Comparison of ENCODE assay signal across 13 cellular contexts in the genomic region with DNA sequence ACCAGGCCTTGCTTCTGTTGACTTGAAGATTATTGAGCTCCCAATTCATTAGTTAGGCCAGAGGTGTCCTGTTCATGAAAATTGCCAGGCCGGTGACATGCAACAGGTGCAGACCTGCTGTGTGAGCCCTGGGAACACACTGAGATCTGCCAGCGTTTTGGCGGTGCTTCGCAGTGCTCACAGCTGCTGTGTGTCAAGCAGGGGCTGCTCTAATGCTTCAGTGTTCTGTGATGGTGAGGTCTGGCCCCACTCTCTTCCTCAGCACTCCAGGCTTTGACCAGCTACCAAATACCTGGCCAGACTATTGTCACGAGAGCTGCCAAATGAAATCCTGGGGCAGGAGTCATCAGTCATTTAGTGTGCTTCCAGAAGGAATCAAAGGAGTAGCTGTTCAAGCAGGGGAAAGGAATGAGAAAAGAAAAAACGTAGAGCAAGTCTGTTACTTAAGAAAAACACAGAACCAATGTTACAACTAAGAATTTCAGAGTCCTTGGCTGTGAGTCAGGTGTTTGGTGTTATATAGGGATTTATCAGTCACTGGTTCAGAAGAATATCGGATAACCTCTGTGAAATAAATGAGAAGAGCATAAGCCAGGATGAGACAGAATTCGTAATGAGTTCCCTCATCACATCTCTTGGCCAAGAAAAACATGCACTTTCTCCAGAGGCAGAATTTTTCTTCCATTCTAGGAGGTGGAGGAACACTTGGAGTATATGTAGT.
DNase-seq lines count a peak whose midpoint lies in the region; ATAC-seq and TF ChIP-seq lines count a peak whose summit lies in the region.
"Had no signal": no experiment of that assay in that cellular context is flagged by ENCODE, and none has a peak within 500 bp of the region (broad histone marks: within the 10 kb centered on the region; RNA-seq: fewer than 3 reads in every experiment).

No MANE protein-coding gene starts in this region.

- ATAC-seq in GM23338 (peak; percentile 22; the same call in 2 of the 3 replicates), heart left ventricle (peak in 3 of 4 donors; percentile 54 to 67 (median 59)), HG02798 (IDR thresholded peaks at IDR 0.05; ENCODE audit: poor library complexity, unreplicated experiment) (no peak)
- ATAC-seq: HCT116, upper lobe of right lung had no signal

- H3K36me3 ChIP-seq in GM23338 (ENCODE audit: insufficient read depth) (no peaks in the 10 kb centered on the region), heart left ventricle (peaks cover 0 to 33% (median 21%) of the 10 kb centered on the region in 9 donors), suprapubic skin (peaks cover 13% of the 10 kb centered on the region)

- H3K27me3 Mint-ChIP-seq in GM23338 (ENCODE audit: insufficient read depth, low read depth, poor library complexity), result peaks cover 2% of the 10 kb centered on the region
- H3K27me3 Mint-ChIP-seq: activated CD4-positive, alpha-beta T cell treated with anti-CD3 and anti-CD28 coated beads, Interleukin-2, amount 10 ng/mL, durations not matched to agents 7 days and 5 days; activated naive CD8-positive, alpha-beta T cell treated with anti-CD3 and anti-CD28 coated beads, Interleukin-2, amount 10 ng/mL, durations not matched to agents 7 days and 5 days had no signal

- no peaks in the 10 kb centered on the region for H3F3A ChIP-seq in GM23338 (replicated peaks; ENCODE audit: low read depth)

- no peaks in the 10 kb centered on the region for H3K9me3 Mint-ChIP-seq in GM23338
- H3K9me3 Mint-ChIP-seq: activated CD4-positive, alpha-beta T cell treated with anti-CD3 and anti-CD28 coated beads, Interleukin-2, amount 10 ng/mL, durations not matched to agents 7 days and 5 days; activated naive CD8-positive, alpha-beta T cell treated with anti-CD3 and anti-CD28 coated beads, Interleukin-2, amount 10 ng/mL, durations not matched to agents 7 days and 5 days had no signal

- intact Hi-C loops in heart left ventricle (cut with DNase I), result no loop called here

- TF ChIP-seq POLR2A in heart left ventricle (IDR thresholded peaks at IDR 0.05) (no peak), suprapubic skin (IDR thresholded peaks at IDR 0.05) (no peak)

- no peak overlapping the region for H3K27ac Mint-ChIP-seq in GM23338
- H3K27ac Mint-ChIP-seq: activated CD4-positive, alpha-beta T cell treated with anti-CD3 and anti-CD28 coated beads, Interleukin-2, amount 10 ng/mL, durations not matched to agents 7 days and 5 days; activated naive CD8-positive, alpha-beta T cell treated with anti-CD3 and anti-CD28 coated beads, Interleukin-2, amount 10 ng/mL, durations not matched to agents 7 days and 5 days had no signal

- no peaks in the 10 kb centered on the region for H3K9me3 ChIP-seq in heart left ventricle
- H3K9me3 ChIP-seq in suprapubic skin, result no peaks in the 10 kb centered on the region
- H3K9me3 ChIP-seq: upper lobe of right lung had no signal

- H3K4me3 Mint-ChIP-seq in GM23338, result no peak overlapping the region
- H3K4me3 Mint-ChIP-seq: activated CD4-positive, alpha-beta T cell treated with anti-CD3 and anti-CD28 coated beads, Interleukin-2, amount 10 ng/mL, durations not matched to agents 7 days and 5 days; activated naive CD8-positive, alpha-beta T cell treated with anti-CD3 and anti-CD28 coated beads, Interleukin-2, amount 10 ng/mL, durations not matched to agents 7 days and 5 days had no signal

- H2AFZ ChIP-seq in GM23338, result no peak overlapping the region

- 60 to 71% (median 69%) methylated on average over 8 of the region's 8 CpGs for WGBS in heart left ventricle, 4 donors
- WGBS in suprapubic skin, result 77% methylated on average over 8 of the region's 8 CpGs

- peaks cover 3% of the 10 kb centered on the region; the same call in 1 of the 2 replicates for H3K9me2 ChIP-seq in GM23338 (ENCODE audit: insufficient read depth)

- no peaks in the 10 kb centered on the region for H4K20me1 ChIP-seq in GM23338 (replicated peaks; ENCODE audit: insufficient read depth)

- peaks cover 9% of the 10 kb centered on the region; the same call in 1 of the 2 replicates for H3K4me1 ChIP-seq in GM23338 (ENCODE audit: insufficient read depth)
- H3K4me1 ChIP-seq in heart left ventricle, result peaks cover 0 to 12% (median 0%) of the 10 kb centered on the region in 12 donors
- H3K4me1 ChIP-seq in suprapubic skin, result no peaks in the 10 kb centered on the region
- H3K4me1 ChIP-seq: upper lobe of right lung had no signal

- no peak for TF ChIP-seq EP300 in suprapubic skin (IDR thresholded peaks at IDR 0.05)

- peaks cover 6% of the 10 kb centered on the region; the same call in 2 of the 3 replicates for H3K36me3 Mint-ChIP-seq in GM23338 (ENCODE audit: low read depth)
- H3K36me3 Mint-ChIP-seq: activated naive CD8-positive, alpha-beta T cell treated with anti-CD3 and anti-CD28 coated beads, Interleukin-2, amount 10 ng/mL, durations not matched to agents 7 days and 5 days had no signal

- H3K4me3 ChIP-seq in GM23338 (no peak overlapping the region), astrocyte of the spinal cord (ENCODE audit: low read depth, low read length) (no peak overlapping the region), heart left ventricle (peak overlapping the region in 7 of 12 donors; percentile 8 to 42 (median 25)), skeletal muscle cell (ENCODE audit: low read depth, low read length) (peak overlapping the region; percentile 29), suprapubic skin (no peak overlapping the region)
- H3K4me3 ChIP-seq: upper lobe of right lung had no signal

- 0 out of 2 replicates have a peak overlapping the region, but pooled peaks have one; percentile 45 for H3K27ac ChIP-seq in GM23338 (ENCODE audit: low read depth)
- peak overlapping the region in 7 of 12 donors; percentile 1 to 66 (median 38) for H3K27ac ChIP-seq in heart left ventricle
- H3K27ac ChIP-seq in suprapubic skin, result no peak overlapping the region
- H3K27ac ChIP-seq: upper lobe of right lung had no signal

- in situ Hi-C loops in astrocyte of the spinal cord (cut with HindIII; ENCODE audit: low sequenced_read_pairs), result no loop called here

- no peak for TF ChIP-seq CTCF in GM23338 (conservative IDR thresholded peaks at IDR 0.05; ENCODE audit: low read depth in 2 of 2)
- TF ChIP-seq CTCF in astrocyte of the spinal cord (IDR thresholded peaks at IDR 0.05; ENCODE audit: low read depth, low read length), result no peak
- TF ChIP-seq CTCF in heart left ventricle (IDR thresholded peaks at IDR 0.05), result no peak
- no peak for TF ChIP-seq CTCF in suprapubic skin (IDR thresholded peaks at IDR 0.05)

- H3K4me1 Mint-ChIP-seq in GM23338, result peaks cover 15% of the 10 kb centered on the region
- H3K4me1 Mint-ChIP-seq: activated CD4-positive, alpha-beta T cell treated with anti-CD3 and anti-CD28 coated beads, Interleukin-2, amount 10 ng/mL, durations not matched to agents 7 days and 5 days; activated naive CD8-positive, alpha-beta T cell treated with anti-CD3 and anti-CD28 coated beads, Interleukin-2, amount 10 ng/mL, durations not matched to agents 7 days and 5 days had no signal

- H3K4me2 ChIP-seq in GM23338, result no peak overlapping the region

- no peak for DNase-seq in GM23338 (ENCODE audit: low spot score)
- DNase-seq in astrocyte of the spinal cord (ENCODE audit: low read depth, low spot score), result peak; percentile 92
- no peak for DNase-seq in heart left ventricle
- DNase-seq in skeletal muscle cell (ENCODE audit: low read depth), result peak; percentile 82
- no peak for DNase-seq in stimulated activated CD4-positive, alpha-beta T cell treated with anti-CD3 and anti-CD28 coated beads, Interleukin-2, amount 100 ng/mL, for 48 hours
- DNase-seq in suprapubic skin (ENCODE audit: low spot score in 2 of 2), result no peak
- DNase-seq in NCI-H2171 treated with DMSO at 0.1 percent for 48 hours (lab: John Stamatoyannopoulos, UW), result no peak
- DNase-seq: activated CD4-positive, alpha-beta T cell treated with anti-CD3 and anti-CD28 coated beads, Interleukin-2, amount 10 ng/mL, durations not matched to agents 7 days and 5 days; activated naive CD8-positive, alpha-beta T cell treated with anti-CD3 and anti-CD28 coated beads, Interleukin-2, amount 10 ng/mL, durations not matched to agents 7 days and 5 days; glutamatergic neuron; upper lobe of right lung had no signal

- no peaks in the 10 kb centered on the region for H3K27me3 ChIP-seq in GM23338 (ENCODE audit: insufficient read depth)
- H3K27me3 ChIP-seq in heart left ventricle, result no peaks in the 10 kb centered on the region
- H3K27me3 ChIP-seq in suprapubic skin, result no peaks in the 10 kb centered on the region
- H3K27me3 ChIP-seq: upper lobe of right lung had no signal

- H3K79me2 ChIP-seq in GM23338 (replicated peaks; ENCODE audit: insufficient read depth), result no peaks in the 10 kb centered on the region

TF ChIP-seq in GM23338, 12 proteins besides CTCF, POLR2A, EP300 and RAD21:
- TF ChIP-seq JUNB (IDR thresholded peaks at IDR 0.05; ENCODE audit: unreplicated experiment) (no peak), EZH2 (IDR thresholded peaks at IDR 0.05; ENCODE audit: low read depth, unreplicated experiment) (no peak)

Comparison
In these comparisons a context has a peak if more than half of its experiments do, and no peak if none do; other contexts are left out.
1. DNase-seq: peak in astrocyte of the spinal cord (single experiment) and skeletal muscle cell (single experiment); none in GM23338 (single experiment), heart left ventricle (0 of 5), stimulated activated CD4-positive, alpha-beta T cell treated with anti-CD3 and anti-CD28 coated beads, Interleukin-2, amount 100 ng/mL, for 48 hours (0 of 2), suprapubic skin (0 of 2) and NCI-H2171 treated with DMSO at 0.1 percent for 48 hours (single experiment).
2. H3K4me3 ChIP-seq: peak in heart left ventricle (7 of 12) and skeletal muscle cell (single experiment); none in GM23338 (single experiment), astrocyte of the spinal cord (single experiment) and suprapubic skin (single experiment).